17 cellular contexts compared by ENCODE assay signal in genomic region chrX:141314441-141314840, GRCh38.
A peak's percentile ranks its signal among the peaks of the same experiment; 100 is the strongest.
DNase-seq lines count a peak whose midpoint lies in the region; ATAC-seq, FAIRE-seq and TF ChIP-seq lines count a peak whose summit lies in the region.
"Had no signal": no experiment of that assay in that cellular context is flagged by ENCODE, and none has a peak within 500 bp of the region (broad histone marks: within the 10 kb centered on the region; RNA-seq: fewer than 3 reads in every experiment).

No MANE protein-coding gene starts in this region.

- no peak overlapping the region for H3K4me2 ChIP-seq in astrocyte (ENCODE audit: low read length)
- H3K4me2 ChIP-seq: GM23338, KMS-11 had no signal

- no peaks in the 10 kb centered on the region for H3K9me3 Mint-ChIP-seq in astrocyte (ENCODE audit: unreplicated experiment)
- peaks cover 12% of the 10 kb centered on the region for H3K9me3 Mint-ChIP-seq in stimulated activated effector memory CD8-positive, alpha-beta T cell treated with anti-CD3 and anti-CD28 coated beads, Interleukin-12 subunit alpha, Interleukin-12 subunit beta, amount 100 ng/mL, for 72 hours
- H3K9me3 Mint-ChIP-seq: GM23338 had no signal

- no peaks in the 10 kb centered on the region for H3K79me2 ChIP-seq in astrocyte (ENCODE audit: insufficient read depth, low read length)

- no peak for TF ChIP-seq EP300 in gastroesophageal sphincter (IDR thresholded peaks at IDR 0.05)

- no peak overlapping the region for H3K27ac Mint-ChIP-seq in astrocyte (ENCODE audit: unreplicated experiment)
- no peak overlapping the region for H3K27ac Mint-ChIP-seq in stimulated activated effector memory CD8-positive, alpha-beta T cell treated with anti-CD3 and anti-CD28 coated beads, Interleukin-12 subunit alpha, Interleukin-12 subunit beta, amount 100 ng/mL, for 72 hours
- H3K27ac Mint-ChIP-seq: GM23338 had no signal

- H3K27me3 ChIP-seq in astrocyte (ENCODE audit: insufficient read depth, low read length) (no peaks in the 10 kb centered on the region), gastroesophageal sphincter (no peaks in the 10 kb centered on the region)

- H3K4me3 ChIP-seq in astrocyte (ENCODE audit: insufficient read depth, low read depth, low read length) (no peak overlapping the region), gastroesophageal sphincter (no peak overlapping the region)
- H3K4me3 ChIP-seq: GM23338 had no signal

- peak; percentile 42 for DNase-seq in ELR (ENCODE audit: low read depth)
- peak; percentile 14 for DNase-seq in OCI-M1 (lab: John Stamatoyannopoulos, UW)
- DNase-seq in astrocyte (ENCODE audit: low read depth) = peak; percentile 21
- peak; percentile 10 for DNase-seq in fibroblast of peridontal ligament (ENCODE audit: extremely low read depth)
- DNase-seq in stimulated activated effector memory CD8-positive, alpha-beta T cell treated with anti-CD3 and anti-CD28 coated beads, Interleukin-12 subunit alpha, Interleukin-12 subunit beta, amount 100 ng/mL, for 72 hours (ENCODE audit: low spot score in 2 of 2) = no peak
- DNase-seq: NCI-H1048, NCI-H146, NCI-H2081, NCI-H524, SIG-M5 had no signal

- H3K4me1 Mint-ChIP-seq in astrocyte (ENCODE audit: low read depth, unreplicated experiment) = no peaks in the 10 kb centered on the region
- H3K4me1 Mint-ChIP-seq in stimulated activated effector memory CD8-positive, alpha-beta T cell treated with anti-CD3 and anti-CD28 coated beads, Interleukin-12 subunit alpha, Interleukin-12 subunit beta, amount 100 ng/mL, for 72 hours = no peaks in the 10 kb centered on the region
- H3K4me1 Mint-ChIP-seq: GM23338 had no signal

- FAIRE-seq in astrocyte (lab: Jason Lieb, UNC) = no peak
- FAIRE-seq: RCC 7860 had no signal

- no peaks in the 10 kb centered on the region for H4K20me1 ChIP-seq in astrocyte (ENCODE audit: insufficient read depth, low read length)

- H3K36me3 Mint-ChIP-seq in astrocyte (ENCODE audit: low read depth, unreplicated experiment) = no peaks in the 10 kb centered on the region
- no peaks in the 10 kb centered on the region for H3K36me3 Mint-ChIP-seq in stimulated activated effector memory CD8-positive, alpha-beta T cell treated with anti-CD3 and anti-CD28 coated beads, Interleukin-12 subunit alpha, Interleukin-12 subunit beta, amount 100 ng/mL, for 72 hours

- H3K36me3 ChIP-seq in astrocyte (ENCODE audit: insufficient read depth, low read length) = no peaks in the 10 kb centered on the region
- H3K36me3 ChIP-seq in gastroesophageal sphincter = no peaks in the 10 kb centered on the region

- H3K27me3 Mint-ChIP-seq in astrocyte (ENCODE audit: low read depth, unreplicated experiment) = no peaks in the 10 kb centered on the region

- H3K9me3 ChIP-seq in astrocyte (ENCODE audit: insufficient read depth, low read depth, low read length) = no peaks in the 10 kb centered on the region
- H3K9me3 ChIP-seq in gastroesophageal sphincter = no peaks in the 10 kb centered on the region

- TF ChIP-seq CTCF in astrocyte (IDR thresholded peaks at IDR 0.05; ENCODE audit: insufficient read depth, low read depth, low read length) (no peak), gastroesophageal sphincter (IDR thresholded peaks at IDR 0.05) (no peak)

- H2AFZ ChIP-seq in astrocyte (ENCODE audit: low read depth, low read length) = no peak overlapping the region
- H2AFZ ChIP-seq: GM23338 had no signal

- WGBS in gastroesophageal sphincter (ENCODE audit: low coverage in 1 of 2), 2 donors = 29 to 31% methylated on average over 1 of the region's 1 CpG

- H3K4me1 ChIP-seq in astrocyte (ENCODE audit: insufficient read depth, low read length) (no peaks in the 10 kb centered on the region), gastroesophageal sphincter (no peaks in the 10 kb centered on the region)

- no peak overlapping the region for H3K4me3 Mint-ChIP-seq in astrocyte (ENCODE audit: unreplicated experiment)
- no peak overlapping the region for H3K4me3 Mint-ChIP-seq in stimulated activated effector memory CD8-positive, alpha-beta T cell treated with anti-CD3 and anti-CD28 coated beads, Interleukin-12 subunit alpha, Interleukin-12 subunit beta, amount 100 ng/mL, for 72 hours
- H3K4me3 Mint-ChIP-seq: GM23338 had no signal

- H3K9ac ChIP-seq in astrocyte (ENCODE audit: low read length) = no peak overlapping the region
- H3K9ac ChIP-seq: KMS-11 had no signal

- no peak for TF ChIP-seq POLR2A in gastroesophageal sphincter (IDR thresholded peaks at IDR 0.05)

- no peak for ATAC-seq in stimulated activated effector memory CD8-positive, alpha-beta T cell treated with anti-CD3 and anti-CD28 coated beads, Interleukin-12 subunit alpha, Interleukin-12 subunit beta, amount 100 ng/mL, for 72 hours
- ATAC-seq in HG03442 (IDR thresholded peaks at IDR 0.05; ENCODE audit: unreplicated experiment) = no peak
- ATAC-seq in GM21360 (IDR thresholded peaks at IDR 0.05; ENCODE audit: unreplicated experiment) = no peak
- ATAC-seq in gastroesophageal sphincter = no peak
- ATAC-seq: GM23338 had no signal

- no peak overlapping the region for H3K27ac ChIP-seq in astrocyte (ENCODE audit: low read depth, low read length)
- no peak overlapping the region for H3K27ac ChIP-seq in gastroesophageal sphincter
- H3K27ac ChIP-seq: C4-2B, KMS-11 had no signal

Comparison
In these comparisons a context has a peak if more than half of its experiments do, and no peak if none do; other contexts are left out.
1. DNase-seq: peak in ELR (single experiment), OCI-M1 (single experiment), astrocyte (single experiment) and fibroblast of peridontal ligament (single experiment); none in stimulated activated effector memory CD8-positive, alpha-beta T cell treated with anti-CD3 and anti-CD28 coated beads, Interleukin-12 subunit alpha, Interleukin-12 subunit beta, amount 100 ng/mL, for 72 hours (0 of 2).